In genomic region chr6:28353981-28354676, GRCh38 we compare ENCODE assay signal across 10 cellular contexts. TPM values are rescaled to one million over a fixed set of nuclear protein-coding genes. Genes with fewer than 3 reads are reported as not detected.
DNase-seq lines count a peak whose midpoint lies in the region; ATAC-seq and TF ChIP-seq lines count a peak whose summit lies in the region.
"Had no signal": no experiment of that assay in that cellular context is flagged by ENCODE, and none has a peak within 500 bp of the region (broad histone marks: within the 10 kb centered on the region; RNA-seq: fewer than 3 reads in every experiment).

No MANE protein-coding gene starts in this region.

- peak overlapping the region; percentile 77 for H3K27ac ChIP-seq in PC-9
- H3K27ac ChIP-seq in esophagus squamous epithelium, result peak overlapping the region; percentile 84 to 92 (median 86)
- peak overlapping the region; percentile 68 for H3K27ac ChIP-seq in parathyroid adenoma
- H3K27ac ChIP-seq: cardiac muscle cell had no signal

- H3K9me2 ChIP-seq in PC-9 (ENCODE audit: insufficient read depth), result no peaks in the 10 kb centered on the region

- H3K36me3 ChIP-seq in PC-9 (ENCODE audit: low read depth) (no peaks in the 10 kb centered on the region), esophagus squamous epithelium (peaks cover 0 to under 1% (median 0%) of the 10 kb centered on the region in 3 donors), parathyroid adenoma (ENCODE audit: control insufficient read depth, insufficient read depth, low read length) (no peaks in the 10 kb centered on the region)
- H3K36me3 ChIP-seq: cardiac muscle cell had no signal

- peak overlapping the region; percentile 84 for H3K4me2 ChIP-seq in PC-9
- no peak overlapping the region for H3K4me2 ChIP-seq in parathyroid adenoma (ENCODE audit: low read length)
- H3K4me2 ChIP-seq: smooth muscle cell had no signal

- peaks cover 7% of the 10 kb centered on the region; the same call in 1 of the 2 replicates for H3F3A ChIP-seq in PC-9 (ENCODE audit: insufficient read depth, low read depth)

- POLR2A ChIA-PET in PC-9 (lab: Charles Lee; ENCODE audit: unreplicated experiment), result interaction anchor here (0.6 kb wide), 3 partner anchors 135 to 487 kb away, joined by 3 to 15 read pairs (median 3); a partner anchor contains a TSS

- H3K27me3 ChIP-seq in PC-9 (ENCODE audit: insufficient read depth, low read depth) (no peaks in the 10 kb centered on the region), esophagus squamous epithelium (no peaks in the 10 kb centered on the region), parathyroid adenoma (ENCODE audit: control insufficient read depth, insufficient read depth, low read length) (no peaks in the 10 kb centered on the region)
- H3K27me3 ChIP-seq: cardiac muscle cell had no signal

- no TSS peak for BruUV-seq in PC-9 (replicated peaks; lab: Mats Ljungman, UMichigan)

- H3K79me2 ChIP-seq in PC-9 (ENCODE audit: low read depth) (peaks cover 40% of the 10 kb centered on the region), parathyroid adenoma (peaks cover 2% of the 10 kb centered on the region)

- in situ Hi-C loops in GM13977 (cut with MboI; ENCODE audit: low pct_unique_long_range_greater_than_20kb, low sequenced_read_pairs, unreplicated experiment), result loop anchor here (10.0 to 25.0 kb wide), 2 partner anchors 219 to 1192 kb away; no protein-coding TSS in a partner anchor

- no peak for ATAC-seq in HG02885 (IDR thresholded peaks at IDR 0.05; ENCODE audit: poor library complexity, unreplicated experiment)
- no peak for ATAC-seq in HG02610 (IDR thresholded peaks at IDR 0.05; ENCODE audit: unreplicated experiment)

- H4K20me1 ChIP-seq in PC-9 (ENCODE audit: insufficient read depth), result no peaks in the 10 kb centered on the region

- H3K9ac ChIP-seq in parathyroid adenoma, result no peak overlapping the region

- peak in 1 of 4 donors; percentile 54 for TF ChIP-seq POLR2A in esophagus squamous epithelium (IDR thresholded peaks at IDR 0.05)

- intact Hi-C loops in PC-9 (cut with micrococcal nuclease; ENCODE audit: unreplicated experiment) (no loop called here), esophagus squamous epithelium (cut with DNase I) (loop anchor here (10.0 kb wide), 1 partner anchor 219 kb away; no protein-coding TSS in a partner anchor)

- H3K4me3 ChIP-seq in PC-9 (peak overlapping the region; percentile 52; the same call in 1 of the 2 replicates), esophagus squamous epithelium (peak overlapping the region; percentile 19 to 55 (median 30)), parathyroid adenoma (ENCODE audit: low read depth, low read length) (no peak overlapping the region)
- H3K4me3 ChIP-seq: cardiac muscle cell, smooth muscle cell had no signal

- peaks cover 35% of the 10 kb centered on the region for H3K4me1 ChIP-seq in PC-9 (replicated peaks; ENCODE audit: insufficient read depth)
- peaks cover 31 to 66% (median 34%) of the 10 kb centered on the region in 3 donors for H3K4me1 ChIP-seq in esophagus squamous epithelium
- H3K4me1 ChIP-seq in parathyroid adenoma, result peaks cover 8% of the 10 kb centered on the region

- CTCF ChIA-PET in PC-9 (lab: Charles Lee), result interaction anchor here (0.6 kb wide), 1 partner anchor 104 kb away, joined by 6 read pairs; no protein-coding TSS in a partner anchor

- 45 to 49% methylated on average over 11 of the region's 11 CpGs for WGBS in esophagus squamous epithelium, 2 donors

- TF ChIP-seq CTCF in PC-9 (conservative IDR thresholded peaks at IDR 0.05) (no peak), esophagus squamous epithelium (IDR thresholded peaks at IDR 0.05) (no peak), parathyroid adenoma (IDR thresholded peaks at IDR 0.05) (no peak), GM13977 (IDR thresholded peaks at IDR 0.05; ENCODE audit: extremely low read depth, insufficient read depth, missing control alignments) (no peak)

- no peaks in the 10 kb centered on the region for H3K9me3 ChIP-seq in PC-9 (ENCODE audit: insufficient read depth, low read depth)
- no peaks in the 10 kb centered on the region for H3K9me3 ChIP-seq in esophagus squamous epithelium
- no peaks in the 10 kb centered on the region for H3K9me3 ChIP-seq in parathyroid adenoma (ENCODE audit: control insufficient read depth, low read length)

- H2AFZ ChIP-seq in PC-9 (no peak overlapping the region), parathyroid adenoma (no peak overlapping the region)

- peak; percentile 94 for DNase-seq in Daoy (ENCODE audit: low read depth)
- DNase-seq in PC-9, result peak; percentile 65 to 81
- no peak for DNase-seq in esophagus squamous epithelium (lab: John Stamatoyannopoulos, UW)
- no peak for DNase-seq in GM13977 (ENCODE audit: low spot score)
- DNase-seq in activated CD8-positive, alpha-beta memory T cell treated with anti-CD3 and anti-CD28 coated beads for 24 hours, result no peak

RNA-seq across cellular contexts. Expression of gene ZKSCAN3, which starts 4.4 kb away (rescaled TPM):
- total RNA-seq in Daoy (2014; rRNA removed; shearing (Covaris generic)), result 2.5 and 5.3 TPM in 2 replicates
- total RNA-seq in PC-9 (2021), result 4.9 and 6.2 TPM in 2 replicates
- 1 to 10 TPM; 1.1 to 2.9 (median 2.1) TPM for total RNA-seq in esophagus squamous epithelium

RNA-seq across cellular contexts. Expression of gene ZSCAN31, which starts 18.2 kb away (rescaled TPM):
- 27.6 and 36.1 TPM in 2 replicates for total RNA-seq in Daoy (2014; rRNA removed; shearing (Covaris generic))
- 64.0 and 88.8 TPM in 2 replicates for total RNA-seq in PC-9 (2021)
- 10 to 100 TPM; 11.6 to 59.9 (median 19.4) TPM for total RNA-seq in esophagus squamous epithelium

RNA-seq across cellular contexts. Expression of gene ZSCAN12, which starts 45.4 kb away (rescaled TPM):
- total RNA-seq in Daoy (2014; rRNA removed; shearing (Covaris generic)), result 8.1 and 8.5 TPM in 2 replicates
- total RNA-seq in PC-9 (2021) (10.9 and 11.2 TPM in 2 replicates), esophagus squamous epithelium (1 to 10 TPM; 1.3 to 4.0 (median 2.2) TPM)

Comparison
In these comparisons a context has a peak if more than half of its experiments do, and no peak if none do; other contexts are left out.
1. DNase-seq: peak in Daoy (single experiment) and PC-9 (2 of 2); none in esophagus squamous epithelium (single experiment), GM13977 (single experiment) and activated CD8-positive, alpha-beta memory T cell treated with anti-CD3 and anti-CD28 coated beads for 24 hours (single experiment).
2. Peak in every context shown above with its lines, with median percentiles within 50 percentile points of each other: H3K27ac ChIP-seq.